28 cellular contexts compared by ENCODE assay signal in genomic region chr5:112065818-112066217, GRCh38.
"Had no signal": no experiment of that assay in that cellular context is flagged by ENCODE, and none has a peak within 500 bp of the region (broad histone marks: within the 10 kb centered on the region; RNA-seq: fewer than 3 reads in every experiment).

No MANE protein-coding gene starts in this region.

- H3K4me3 Mint-ChIP-seq: natural killer cell; nephron progenitor cell; neural crest cell; stimulated activated naive B cell treated with anti-CD40 and anti-IgM and Interleukin-4, amounts not matched to agents 10 μg/mL and 1 μg/mL and 100 μg/mL, for 72 hours; stimulated activated naive CD8-positive, alpha-beta T cell treated with anti-CD3 and anti-CD28 coated beads, Interleukin-15, Interleukin-2, amounts not matched to agents 100 ng/mL and 50 ng/mL, for 24 hours had no signal

- H3K4me2 ChIP-seq: smooth muscle cell had no signal

- DNase-seq: natural killer cell; nephron progenitor cell; nucleus accumbens; pancreas; retina; spleen; stimulated activated CD4-positive, alpha-beta T cell treated with anti-CD3 and anti-CD28 coated beads, Interleukin-12 subunit alpha, Interleukin-12 subunit beta, amount 100 ng/mL, for 4 hours; stimulated activated CD4-positive, alpha-beta T cell treated with anti-CD3 and anti-CD28 coated beads, Interleukin-1b, Interleukin-23, amount 100 ng/mL, for 48 hours; stimulated activated CD4-positive, alpha-beta T cell treated with anti-CD3 and anti-CD28 coated beads, Interleukin-4, amount 100 ng/mL, for 1 hour; stimulated activated CD4-positive, alpha-beta T cell treated with anti-CD3 and anti-CD28 coated beads, Interleukin-4, amount 100 ng/mL, for 4 hours; stimulated activated CD8-positive, alpha-beta memory T cell treated with anti-CD3 and anti-CD28 coated beads, Interleukin-4, amount 100 ng/mL, for 48 hours; stimulated activated naive B cell treated with anti-CD40 and anti-IgM and Interleukin-4, amounts not matched to agents 10 μg/mL and 1 μg/mL and 100 μg/mL, for 72 hours; stimulated activated naive CD4-positive, alpha-beta T cell treated with Interleukin-2 at 50 U/mL for 16 hours; stomach; thyroid gland; trophoblast cell; upper lobe of left lung had no signal

- H3K9me3 ChIP-seq: neutrophil, pancreas, prostate gland, right atrium auricular region, spleen, stomach, thoracic aorta, thyroid gland, tibial nerve, upper lobe of left lung, vagina had no signal

- H3K9me3 Mint-ChIP-seq: nephron progenitor cell; neural crest cell; stimulated activated naive B cell treated with anti-CD40 and anti-IgM and Interleukin-4, amounts not matched to agents 10 μg/mL and 1 μg/mL and 100 μg/mL, for 72 hours; stimulated activated naive CD8-positive, alpha-beta T cell treated with anti-CD3 and anti-CD28 coated beads, Interleukin-15, Interleukin-2, amounts not matched to agents 100 ng/mL and 50 ng/mL, for 24 hours had no signal

- H3K27ac Mint-ChIP-seq: natural killer cell; nephron progenitor cell; stimulated activated naive B cell treated with anti-CD40 and anti-IgM and Interleukin-4, amounts not matched to agents 10 μg/mL and 1 μg/mL and 100 μg/mL, for 72 hours; stimulated activated naive CD8-positive, alpha-beta T cell treated with anti-CD3 and anti-CD28 coated beads, Interleukin-15, Interleukin-2, amounts not matched to agents 100 ng/mL and 50 ng/mL, for 24 hours had no signal

- ATAC-seq: natural killer cell; pancreas; sciatic nerve; stimulated activated naive B cell treated with anti-CD40 and anti-IgM and Interleukin-4, amounts not matched to agents 10 μg/mL and 1 μg/mL and 100 μg/mL, for 72 hours had no signal

- H3K4me1 ChIP-seq: pancreas, prostate gland, right atrium auricular region, spleen, stomach, thyroid gland, tibial nerve, upper lobe of left lung, vagina had no signal

- H3K36me3 Mint-ChIP-seq: natural killer cell; stimulated activated naive B cell treated with anti-CD40 and anti-IgM and Interleukin-4, amounts not matched to agents 10 μg/mL and 1 μg/mL and 100 μg/mL, for 72 hours had no signal

- H3K4me3 ChIP-seq: pancreas, prostate gland, right atrium auricular region, skin epidermis, smooth muscle cell, spleen, stomach, thoracic aorta, thyroid gland, tibial nerve, upper lobe of left lung, vagina had no signal

- H3K4me1 Mint-ChIP-seq: natural killer cell; nephron progenitor cell; neural crest cell; stimulated activated naive B cell treated with anti-CD40 and anti-IgM and Interleukin-4, amounts not matched to agents 10 μg/mL and 1 μg/mL and 100 μg/mL, for 72 hours had no signal

- H3K27me3 ChIP-seq: neutrophil, pancreas, right atrium auricular region, spleen, stomach, thyroid gland, tibial nerve, upper lobe of left lung, vagina had no signal

- H3K36me3 ChIP-seq: neutrophil, pancreas, prostate gland, right atrium auricular region, spleen, stomach, thoracic aorta, thyroid gland, tibial nerve, upper lobe of left lung, vagina had no signal

- H3K27me3 Mint-ChIP-seq: stimulated activated naive CD8-positive, alpha-beta T cell treated with anti-CD3 and anti-CD28 coated beads, Interleukin-15, Interleukin-2, amounts not matched to agents 100 ng/mL and 50 ng/mL, for 24 hours had no signal

- H3K27ac ChIP-seq: neutrophil, pancreas, prostate gland, right atrium auricular region, skin epidermis, spleen, stomach, thoracic aorta, thyroid gland, tibial nerve, upper lobe of left lung, vagina had no signal
